ENCODE assay signal across 1 cellular context in genomic region chr18:51009071-51009470, GRCh38.
A peak's percentile ranks its signal among the peaks of the same experiment; 100 is the strongest.
TF ChIP-seq lines count a peak whose summit lies in the region.

No MANE protein-coding gene starts in this region.

TF ChIP-seq in HEK293, 187 proteins besides CTCF, POLR2A, EP300 and RAD21 (continued from another document):
- TF ChIP-seq PRDM4 (tag by site-specific recombination; IDR thresholded peaks at IDR 0.05) (no peak), ZNF843 (tag by site-specific recombination; IDR thresholded peaks at IDR 0.05) (peak; percentile 77), ZNF692 (tag by site-specific recombination; IDR thresholded peaks at IDR 0.05) (peak; percentile 77), ZNF292 (tag by site-specific recombination; IDR thresholded peaks at IDR 0.05; ENCODE audit: borderline replicate concordance, low read depth) (no peak), ZBTB48 (tag by site-specific recombination; IDR thresholded peaks at IDR 0.05) (peak; percentile 92), MZF1 (tag by site-specific recombination; IDR thresholded peaks at IDR 0.05; ENCODE audit: borderline replicate concordance) (peak; percentile 20; the same call in 1 of the 2 replicates), ZBTB17 (tag by site-specific recombination; IDR thresholded peaks at IDR 0.05) (peak; percentile 54), ZFHX2 (tag by site-specific recombination; conservative IDR thresholded peaks at IDR 0.05) (0 out of 2 replicates have a peak, but pooled peaks have one; percentile 11), PATZ1 (tag by site-specific recombination; IDR thresholded peaks at IDR 0.05) (peak; percentile 53; the same call in 1 of the 2 replicates), ZNF112 (tag by site-specific recombination; IDR thresholded peaks at IDR 0.05) (no peak), ATF2 (tag by site-specific recombination; IDR thresholded peaks at IDR 0.05; ENCODE audit: low read depth) (peak; percentile 30; the same call in 1 of the 2 replicates), ZEB2 (tag by site-specific recombination; IDR thresholded peaks at IDR 0.05) (peak; percentile 42), KLF8 (tag by site-specific recombination; IDR thresholded peaks at IDR 0.05) (peak; percentile 84), ZNF623 (tag by site-specific recombination; IDR thresholded peaks at IDR 0.05) (no peak), ZNF24 (tag by site-specific recombination; IDR thresholded peaks at IDR 0.05) (0 out of 2 replicates have a peak, but pooled peaks have one; percentile 28), ZNF335 (tag by site-specific recombination; conservative IDR thresholded peaks at IDR 0.05) (peak; percentile 34; the same call in 1 of the 2 replicates)
